Comparison of ENCODE assay signal across 24 cellular contexts in genomic region chr17:15896277-15896676, GRCh38. TPM values are rescaled to one million over a fixed set of nuclear protein-coding genes. Genes with fewer than 3 reads are reported as not detected.
DNase-seq lines count a peak whose midpoint lies in the region; ATAC-seq and TF ChIP-seq lines count a peak whose summit lies in the region.
"Had no signal": no experiment of that assay in that cellular context is flagged by ENCODE, and none has a peak within 500 bp of the region (broad histone marks: within the 10 kb centered on the region; RNA-seq: fewer than 3 reads in every experiment).

No MANE protein-coding gene starts in this region.

- ATAC-seq in activated T-cell treated with anti-CD3 and anti-CD28 coated beads, Interleukin-2, amount 50 U/mL, for 72 hours (replicated peaks in 1 of 2): no peak
- ATAC-seq in CD4-positive, CD25-positive, alpha-beta regulatory T cell (ENCODE audit: low read depth in 2 of 2): no peak
- no peak for ATAC-seq in T-cell (replicated peaks in 1 of 4)
- ATAC-seq in naive thymus-derived CD4-positive, alpha-beta T cell: no peak
- ATAC-seq: HCT116 had no signal

- H3K27ac Mint-ChIP-seq in activated T-cell treated with anti-CD3 and anti-CD28 coated beads, Interleukin-2, amount 50 U/mL, for 72 hours: peak overlapping the region; percentile 82
- H3K27ac Mint-ChIP-seq in CD4-positive, CD25-positive, alpha-beta regulatory T cell: peak overlapping the region in 2 of 3 donors; percentile 10 to 90
- peak overlapping the region; percentile 71 to 92 for H3K27ac Mint-ChIP-seq in T-cell
- peak overlapping the region in 7 of 9 donors; percentile 21 to 88 (median 39) for H3K27ac Mint-ChIP-seq in naive thymus-derived CD4-positive, alpha-beta T cell
- H3K27ac Mint-ChIP-seq: IgD-negative memory B cell had no signal

- no peaks in the 10 kb centered on the region for H3K27me3 ChIP-seq in CD4-positive, CD25-positive, alpha-beta regulatory T cell (ENCODE audit: control insufficient read depth, insufficient read depth, low read length)
- H3K27me3 ChIP-seq in naive thymus-derived CD4-positive, alpha-beta T cell (ENCODE audit: control insufficient read depth in 2 of 2, insufficient read depth in 2 of 2, low read length in 2 of 2): no peaks in the 10 kb centered on the region
- no peaks in the 10 kb centered on the region for H3K27me3 ChIP-seq in transverse colon
- H3K27me3 ChIP-seq: BLaER1 had no signal

- no peaks in the 10 kb centered on the region for H3K4me1 ChIP-seq in CD4-positive, CD25-positive, alpha-beta regulatory T cell (ENCODE audit: control insufficient read depth, insufficient read depth, low read length, poor library complexity, severe bottlenecking)
- H3K4me1 ChIP-seq in naive thymus-derived CD4-positive, alpha-beta T cell (ENCODE audit: control insufficient read depth in 2 of 2, insufficient read depth in 2 of 2, low read length in 2 of 2): peaks cover 0 to 8% of the 10 kb centered on the region in 2 donors
- H3K4me1 ChIP-seq in transverse colon: peaks cover 0 to 14% (median 12%) of the 10 kb centered on the region in 4 donors

- no peak for TF ChIP-seq CTCF in transverse colon (IDR thresholded peaks at IDR 0.05)

- H3K27me3 Mint-ChIP-seq in activated T-cell treated with anti-CD3 and anti-CD28 coated beads, Interleukin-2, amount 50 U/mL, for 72 hours (ENCODE audit: low read depth): peaks cover 7% of the 10 kb centered on the region
- H3K27me3 Mint-ChIP-seq in CD4-positive, CD25-positive, alpha-beta regulatory T cell: peaks cover 17% of the 10 kb centered on the region
- H3K27me3 Mint-ChIP-seq in T-cell: peaks cover 0 to 1% of the 10 kb centered on the region in 2 donors
- H3K27me3 Mint-ChIP-seq in naive thymus-derived CD4-positive, alpha-beta T cell: peaks cover 0 to 7% (median 0%) of the 10 kb centered on the region in 5 donors

- POLR2A ChIA-PET in T-cell (lab: Charles Lee): no interaction called here
- POLR2A ChIA-PET in naive thymus-derived CD4-positive, alpha-beta T cell (lab: Charles Lee): no interaction called here

- in situ Hi-C loops in transverse colon (cut with MboI; ENCODE audit: low pct_ligation_motif_present in 1 of 4, low pct_unique_long_range_greater_than_20kb in 1 of 4, low sequenced_read_pairs in 3 of 4): no loop called here

- TF ChIP-seq POLR2A in transverse colon (IDR thresholded peaks at IDR 0.05): no peak

- no peak overlapping the region for H3K27ac ChIP-seq in CD4-positive, CD25-positive, alpha-beta regulatory T cell (ENCODE audit: insufficient read depth, low read length, poor library complexity, severe bottlenecking)
- H3K27ac ChIP-seq in naive thymus-derived CD4-positive, alpha-beta T cell (ENCODE audit: low read depth, low read length): no peak overlapping the region
- no peak overlapping the region for H3K27ac ChIP-seq in transverse colon
- H3K27ac ChIP-seq: BLaER1, HL-60, KMS-11 had no signal

- H3K36me3 Mint-ChIP-seq in activated T-cell treated with anti-CD3 and anti-CD28 coated beads, Interleukin-2, amount 50 U/mL, for 72 hours (ENCODE audit: insufficient read depth in 2 of 2): peaks cover 3 to 5% of the 10 kb centered on the region in 2 donors
- H3K36me3 Mint-ChIP-seq in CD4-positive, CD25-positive, alpha-beta regulatory T cell: peaks cover 4% of the 10 kb centered on the region
- no peaks in the 10 kb centered on the region for H3K36me3 Mint-ChIP-seq in T-cell
- H3K36me3 Mint-ChIP-seq in naive thymus-derived CD4-positive, alpha-beta T cell: peaks cover 0 to 4% (median 3%) of the 10 kb centered on the region in 5 donors
- H3K36me3 Mint-ChIP-seq: CD4-positive, alpha-beta memory T cell; IgD-negative memory B cell had no signal

- intact Hi-C loops in naive thymus-derived CD4-positive, alpha-beta T cell (cut with micrococcal nuclease): loop anchor here (2.0 kb wide), 3 partner anchors 63 to 103 kb away; partner anchors contain the start of genes TTC19 (in 1 of the 2) and ZSWIM7 (in 1 of the 2)
- intact Hi-C loops in transverse colon (cut with DNase I; ENCODE audit: low total_unique reads): no loop called here

- CTCF ChIA-PET in T-cell (lab: Charles Lee): no interaction called here
- CTCF ChIA-PET in naive thymus-derived CD4-positive, alpha-beta T cell (lab: Charles Lee): no interaction called here

- no peak for TF ChIP-seq EP300 in transverse colon (IDR thresholded peaks at IDR 0.05; ENCODE audit: low read depth)

- no peaks in the 10 kb centered on the region for H3K36me3 ChIP-seq in CD4-positive, CD25-positive, alpha-beta regulatory T cell (ENCODE audit: control insufficient read depth, insufficient read depth, low read length)
- H3K36me3 ChIP-seq in naive thymus-derived CD4-positive, alpha-beta T cell (ENCODE audit: control insufficient read depth in 2 of 3, insufficient read depth in 3 of 3, low read length in 3 of 3): no peaks in the 10 kb centered on the region
- H3K36me3 ChIP-seq in transverse colon: no peaks in the 10 kb centered on the region
- H3K36me3 ChIP-seq: BLaER1 had no signal

- peaks cover 1 to 4% of the 10 kb centered on the region in 2 donors for H3K9me3 Mint-ChIP-seq in activated T-cell treated with anti-CD3 and anti-CD28 coated beads, Interleukin-2, amount 50 U/mL, for 72 hours
- no peaks in the 10 kb centered on the region for H3K9me3 Mint-ChIP-seq in CD4-positive, CD25-positive, alpha-beta regulatory T cell
- no peaks in the 10 kb centered on the region for H3K9me3 Mint-ChIP-seq in T-cell
- peaks cover 0 to 4% (median 0%) of the 10 kb centered on the region in 11 donors for H3K9me3 Mint-ChIP-seq in naive thymus-derived CD4-positive, alpha-beta T cell
- H3K9me3 Mint-ChIP-seq: CD4-positive, alpha-beta memory T cell had no signal

- WGBS in transverse colon (ENCODE audit: low coverage in 1 of 2), 2 donors: 94 to 100% methylated on average over 1 of the region's 1 CpG

- H3K4me1 Mint-ChIP-seq in activated T-cell treated with anti-CD3 and anti-CD28 coated beads, Interleukin-2, amount 50 U/mL, for 72 hours (ENCODE audit: low read depth): peaks cover 19% of the 10 kb centered on the region
- peaks cover 0 to 12% (median 10%) of the 10 kb centered on the region in 4 donors for H3K4me1 Mint-ChIP-seq in CD4-positive, CD25-positive, alpha-beta regulatory T cell
- H3K4me1 Mint-ChIP-seq in T-cell: peaks cover 16 to 27% (median 22%) of the 10 kb centered on the region in 3 donors
- peaks cover 11 to 28% (median 24%) of the 10 kb centered on the region in 7 donors for H3K4me1 Mint-ChIP-seq in naive thymus-derived CD4-positive, alpha-beta T cell

- no peak for DNase-seq in activated T-cell treated with anti-CD3 and anti-CD28 coated beads, Interleukin-2, amount 50 U/mL, for 72 hours
- DNase-seq in activated T-cell treated with anti-CD3 and anti-CD28 coated beads, Interleukin-2, amount 50 U/mL, for 48 hours: no peak
- DNase-seq in CD4-positive, CD25-positive, alpha-beta regulatory T cell: no peak
- no peak for DNase-seq in T-cell
- DNase-seq in naive thymus-derived CD4-positive, alpha-beta T cell: no peak
- DNase-seq in NCI-H510A (lab: John Stamatoyannopoulos, UW): no peak
- no peak for DNase-seq in transverse colon
- DNase-seq: CD4-positive, alpha-beta memory T cell; DMS 273 treated with DMSO at 0.1 percent for 48 hours; DMS79; EL; GDM1; NCI-H1048; NCI-H1417 treated with DMSO at 0.1 percent for 48 hours; NCI-H1694 treated with DMSO at 0.1 percent for 48 hours; NCI-H2081; NCI-H2171; NCI-H226; NCI-H510A treated with DMSO at 0.1 percent for 48 hours had no signal

- H3K4me3 ChIP-seq in CD4-positive, CD25-positive, alpha-beta regulatory T cell (ENCODE audit: low read depth, low read length): no peak overlapping the region
- H3K4me3 ChIP-seq in naive thymus-derived CD4-positive, alpha-beta T cell (ENCODE audit: low read length): no peak overlapping the region
- H3K4me3 ChIP-seq in transverse colon: no peak overlapping the region
- H3K4me3 ChIP-seq: BLaER1 had no signal

- no peaks in the 10 kb centered on the region for H3K9me3 ChIP-seq in CD4-positive, CD25-positive, alpha-beta regulatory T cell (ENCODE audit: control insufficient read depth in 2 of 2, low read length in 2 of 2)
- H3K9me3 ChIP-seq in naive thymus-derived CD4-positive, alpha-beta T cell (ENCODE audit: control insufficient read depth in 2 of 3, low read length in 3 of 3): no peaks in the 10 kb centered on the region
- no peaks in the 10 kb centered on the region for H3K9me3 ChIP-seq in transverse colon
- H3K9me3 ChIP-seq: BLaER1 had no signal

- H3K4me3 Mint-ChIP-seq in activated T-cell treated with anti-CD3 and anti-CD28 coated beads, Interleukin-2, amount 50 U/mL, for 72 hours: no peak overlapping the region
- H3K4me3 Mint-ChIP-seq in CD4-positive, CD25-positive, alpha-beta regulatory T cell: no peak overlapping the region
- H3K4me3 Mint-ChIP-seq in T-cell: no peak overlapping the region
- H3K4me3 Mint-ChIP-seq in naive thymus-derived CD4-positive, alpha-beta T cell: peak overlapping the region in 2 of 10 donors; percentile 8 to 79

RNA-seq across cellular contexts. Expression of gene ADORA2B, which starts 48.7 kb away (rescaled TPM):
- 1 to 10 TPM in 1 of 2 donors, under 1 TPM in 1; 0.76 to 1.2 TPM for total RNA-seq in activated T-cell treated with anti-CD3 and anti-CD28 coated beads, Interleukin-2, amount 50 U/mL, for 72 hours
- total RNA-seq in CD4-positive, CD25-positive, alpha-beta regulatory T cell: not detected
- polyA plus RNA-seq in CD4-positive, CD25-positive, alpha-beta regulatory T cell: under 1 TPM in 3 of 4 donors, not detected in 1; 0.18 to 0.99 (median 0.39) TPM
- under 1 TPM in 1 of 5 donors, not detected in 4; 0.20 TPM for total RNA-seq in T-cell
- 1 to 10 TPM in 2 of 5 experiments, under 1 TPM in 1, not detected in 2; 0.50 to 2.2 (median 1.6) TPM for total RNA-seq in naive thymus-derived CD4-positive, alpha-beta T cell
- polyA plus RNA-seq in naive thymus-derived CD4-positive, alpha-beta T cell: 1 to 10 TPM in 1 of 2 donors, under 1 TPM in 1; 0.71 to 2.6 TPM
- 10 to 100 TPM; 41.4 to 68.9 (median 52.0) TPM for total RNA-seq in transverse colon

Comparison
In these comparisons a context has a peak if more than half of its experiments do, and no peak if none do; other contexts are left out.
1. RNA of gene ADORA2B, which starts 48.7 kb away (total RNA-seq): 41.4 to 68.9 TPM in transverse colon; 0.76 to 1.2 TPM in activated T-cell treated with anti-CD3 and anti-CD28 coated beads, Interleukin-2, amount 50 U/mL, for 72 hours, 0.50 to 2.2 TPM in naive thymus-derived CD4-positive, alpha-beta T cell, 0.20 TPM in T-cell and not detected in CD4-positive, CD25-positive, alpha-beta regulatory T cell (single experiment); every median in the first group is over 10 times any median in the second.
2. Peak in every context shown above with its lines, with median percentiles within 50 percentile points of each other: H3K27ac Mint-ChIP-seq.